ENCODE assay signal across 12 cellular contexts in genomic region chr9:121652838-121653231, GRCh38. TPM values are rescaled to one million over a fixed set of nuclear protein-coding genes. Genes with fewer than 3 reads are reported as not detected.
DNase-seq lines count a peak whose midpoint lies in the region; FAIRE-seq and TF ChIP-seq lines count a peak whose summit lies in the region.
"Had no signal": no experiment of that assay in that cellular context is flagged by ENCODE, and none has a peak within 500 bp of the region (broad histone marks: within the 10 kb centered on the region; RNA-seq: fewer than 3 reads in every experiment).

No MANE protein-coding gene starts in this region.

- no peaks in the 10 kb centered on the region for H3F3A ChIP-seq in neural cell (ENCODE audit: insufficient read depth, low read length, poor library complexity, severe bottlenecking)

- no peaks in the 10 kb centered on the region for H3K9me2 ChIP-seq in neural cell (ENCODE audit: insufficient read depth, low read length)

- FAIRE-seq in GM19239 (lab: Jason Lieb, UNC), result no peak
- FAIRE-seq: GM18507 had no signal

- no peak overlapping the region; the same call in 1 of the 2 replicates for H3K27ac ChIP-seq in SJCRH30
- H3K27ac ChIP-seq in fibroblast of lung (ENCODE audit: insufficient read depth, low read length), result no peak overlapping the region
- no peak overlapping the region for H3K27ac ChIP-seq in neural cell (ENCODE audit: low read length)

- no peak for DNase-seq in SJCRH30
- no peak for DNase-seq in fibroblast of lung (ENCODE audit: low read depth in 2 of 2)
- no peak for DNase-seq in type B pancreatic cell (ENCODE audit: extremely low spot score, unreplicated experiment)
- DNase-seq in GM19239 (ENCODE audit: insufficient read length, low spot score), result no peak
- no peak for DNase-seq in RPMI8226
- no peak for DNase-seq in LoVo (ENCODE audit: low spot score)
- DNase-seq: activated CD4-positive, alpha-beta T cell treated with anti-CD3 and anti-CD28 coated beads for 1 hour; activated naive CD4-positive, alpha-beta T cell treated with anti-CD3 and anti-CD28 coated beads, Interleukin-2, amount 50 U/mL, for 16 hours; DMS79 treated with DMSO at 0.1 percent for 48 hours; effector memory CD8-positive, alpha-beta T cell had no signal

- H3K4me1 Mint-ChIP-seq in type B pancreatic cell (ENCODE audit: unreplicated experiment), result peaks cover 47% of the 10 kb centered on the region

- peak overlapping the region; percentile 78 for H3K4me3 ChIP-seq in SJCRH30
- peak overlapping the region in 1 of 4 experiments; percentile 57 for H3K4me3 ChIP-seq in fibroblast of lung (replicated peaks in 1 of 4; ENCODE audit: control extremely low read depth in 1 of 4, insufficient read depth in 1 of 4, low read depth in 3 of 4, low read length in 4 of 4)
- peak overlapping the region; percentile 62 for H3K4me3 ChIP-seq in neural cell (ENCODE audit: low read length)

- H2AFZ ChIP-seq in fibroblast of lung (ENCODE audit: low read length) (no peak overlapping the region), neural cell (ENCODE audit: low read depth, low read length) (no peak overlapping the region)

- no peaks in the 10 kb centered on the region for H3K9me3 ChIP-seq in SJCRH30 (replicated peaks)
- H3K9me3 ChIP-seq in fibroblast of lung (ENCODE audit: control insufficient read depth, insufficient read depth, low read depth, low read length), result no peaks in the 10 kb centered on the region
- no peaks in the 10 kb centered on the region for H3K9me3 ChIP-seq in neural cell (ENCODE audit: low read length)

- no peaks in the 10 kb centered on the region for H3K79me2 ChIP-seq in fibroblast of lung (ENCODE audit: control insufficient read depth, insufficient read depth, low read length)
- peaks cover 3% of the 10 kb centered on the region for H3K79me2 ChIP-seq in neural cell (replicated peaks; ENCODE audit: insufficient read depth, low read length)

- H3K36me3 Mint-ChIP-seq in type B pancreatic cell, result peaks cover 3% of the 10 kb centered on the region

- no peaks in the 10 kb centered on the region for H4K20me1 ChIP-seq in fibroblast of lung (ENCODE audit: control insufficient read depth, extremely low read depth, insufficient read depth, low read length)
- H4K20me1 ChIP-seq in neural cell (ENCODE audit: insufficient read depth), result no peaks in the 10 kb centered on the region

- H3K4me2 ChIP-seq in fibroblast of lung (ENCODE audit: extremely low read depth, insufficient read depth, low read length), result peak overlapping the region; percentile 36
- H3K4me2 ChIP-seq in neural cell (ENCODE audit: low read length), result no peak overlapping the region

- no peak for TF ChIP-seq RAD21 in neural cell (conservative IDR thresholded peaks at IDR 0.05)

- no peak overlapping the region for H3K27ac Mint-ChIP-seq in type B pancreatic cell
- H3K27ac Mint-ChIP-seq: effector memory CD8-positive, alpha-beta T cell had no signal

- H3K9ac ChIP-seq in fibroblast of lung (ENCODE audit: insufficient read depth, low read length) (no peak overlapping the region), neural cell (ENCODE audit: low read length) (no peak overlapping the region)

- TF ChIP-seq EP300 in neural cell (conservative IDR thresholded peaks at IDR 0.05; ENCODE audit: poor library complexity, severe bottlenecking), result no peak

- H3K36me3 ChIP-seq in SJCRH30 (no peaks in the 10 kb centered on the region), fibroblast of lung (ENCODE audit: control insufficient read depth, insufficient read depth, low read length) (no peaks in the 10 kb centered on the region), neural cell (ENCODE audit: insufficient read depth, low read length) (no peaks in the 10 kb centered on the region)

- H3K4me3 Mint-ChIP-seq in type B pancreatic cell, result peak overlapping the region; percentile 96

- H3K9me3 Mint-ChIP-seq in type B pancreatic cell, result no peaks in the 10 kb centered on the region
- H3K9me3 Mint-ChIP-seq: effector memory CD8-positive, alpha-beta T cell had no signal

- H3K4me1 ChIP-seq in SJCRH30 (peaks cover 21% of the 10 kb centered on the region), fibroblast of lung (ENCODE audit: control insufficient read depth, extremely low read depth, insufficient read depth, low read length) (peaks cover 6% of the 10 kb centered on the region)

- no peaks in the 10 kb centered on the region for H3K27me3 Mint-ChIP-seq in type B pancreatic cell

- no peak for TF ChIP-seq CTCF in fibroblast of lung (conservative IDR thresholded peaks at IDR 0.05 in 1 of 2, IDR thresholded peaks at IDR 0.05 in 1 of 2; ENCODE audit: low read depth in 1 of 2, low read length in 2 of 2)
- TF ChIP-seq CTCF in neural cell (IDR thresholded peaks at IDR 0.05; ENCODE audit: poor library complexity, severe bottlenecking), result no peak
- no peak for TF ChIP-seq CTCF in type B pancreatic cell (conservative IDR thresholded peaks at IDR 0.05)

- H3K27me3 ChIP-seq in SJCRH30 (no peaks in the 10 kb centered on the region), fibroblast of lung (ENCODE audit: control insufficient read depth, insufficient read depth, low read length) (peaks cover 37% of the 10 kb centered on the region), neural cell (ENCODE audit: insufficient read depth, low read depth, low read length) (peaks cover 17% of the 10 kb centered on the region)

TF ChIP-seq in neural cell, 6 proteins besides CTCF, POLR2A, EP300 and RAD21:
- TF ChIP-seq REST (IDR thresholded peaks at IDR 0.05; ENCODE audit: borderline replicate concordance) (no peak), SMC3 (conservative IDR thresholded peaks at IDR 0.05; ENCODE audit: poor library complexity) (no peak), MXI1 (conservative IDR thresholded peaks at IDR 0.05; ENCODE audit: poor library complexity, severe bottlenecking) (no peak), EZH2 (IDR thresholded peaks at IDR 0.05; ENCODE audit: borderline replicate concordance, insufficient read depth, low read length, poor library complexity, severe bottlenecking) (no peak), TAF1 (IDR thresholded peaks at IDR 0.05; ENCODE audit: low read depth) (no peak), POLR2AphosphoS5 (IDR thresholded peaks at IDR 0.05) (no peak)

RNA-seq across cellular contexts. Expression of gene DAB2IP, which starts 1.4 kb away (rescaled TPM):
- total RNA-seq in SJCRH30 (2014; rRNA removed; shearing (Covaris generic)), result 18.2 and 18.7 TPM in 2 replicates
- 5.6 and 16.5 TPM in 2 replicates for total RNA-seq in fibroblast of lung
- polyA plus RNA-seq in fibroblast of lung, result 13.4 and 14.6 TPM in 2 replicates
- polyA plus RNA-seq in fibroblast of lung (2012), result 16.8 and 21.4 TPM in 2 replicates
- polyA minus RNA-seq in fibroblast of lung (ENCODE audit: low replicate concordance), result 52.2 and 67.8 TPM in 2 replicates
- 17.3 and 24.8 TPM in 2 replicates for polyA plus RNA-seq in neural cell
- polyA minus RNA-seq in neural cell, result 29.0 and 31.4 TPM in 2 replicates
- 49.7 and 57.2 TPM in 2 replicates for total RNA-seq in type B pancreatic cell (ENCODE audit: low replicate concordance)
